ENCODE assay signal across 8 cellular contexts in genomic region chr2:44087714-44088092, GRCh38.
A peak's percentile ranks its signal among the peaks of the same experiment; 100 is the strongest.
DNase-seq lines count a peak whose midpoint lies in the region; ATAC-seq and TF ChIP-seq lines count a peak whose summit lies in the region.

No MANE protein-coding gene starts in this region.

- DNase-seq in A673 (ENCODE audit: low spot score) (no peak), LoVo (ENCODE audit: low spot score) (peak; percentile 43), dorsolateral prefrontal cortex (no peak), natural killer cell (no peak), NCI-H748 (lab: John Stamatoyannopoulos, UW; ENCODE audit: unreplicated experiment) (no peak)
- DNase-seq in NK-92 treated with Interleukin-12 subunit alpha and Interleukin-12 subunit beta, amount 100 ng/mL, for 24 hours (lab: John Stamatoyannopoulos, UW), result no peak

- H3K27me3 ChIP-seq in A673 (replicated peaks; ENCODE audit: insufficient read depth, low read depth, low read length, poor library complexity), result no peaks in the 10 kb centered on the region
- no peaks in the 10 kb centered on the region for H3K27me3 ChIP-seq in dorsolateral prefrontal cortex

- ATAC-seq in natural killer cell (no peak), HG03159 (IDR thresholded peaks at IDR 0.05; ENCODE audit: unreplicated experiment) (no peak), HG03520 (IDR thresholded peaks at IDR 0.05; ENCODE audit: unreplicated experiment) (no peak)

- CTCF ChIA-PET in A673 (lab: Charles Lee), result interaction anchor here (1.2 kb wide), 1 partner anchor 44 kb away, joined by 3 read pairs; no protein-coding TSS in a partner anchor

- H3K4me1 ChIP-seq in A673 (ENCODE audit: insufficient read depth, low read length, poor library complexity, severe bottlenecking), result no peaks in the 10 kb centered on the region

- H3K4me3 ChIP-seq in A673 (ENCODE audit: low read depth, low read length, poor library complexity, severe bottlenecking) (peak overlapping the region; percentile 41), dorsolateral prefrontal cortex (peak overlapping the region in 57 of 59 donors; percentile 18 to 69 (median 46))

- peaks cover 20 to 25% of the 10 kb centered on the region in 2 donors for H3K4me1 Mint-ChIP-seq in natural killer cell

- no peaks in the 10 kb centered on the region for H3K36me3 ChIP-seq in A673 (ENCODE audit: insufficient read depth, low read length, poor library complexity, severe bottlenecking)

- peak overlapping the region; percentile 88 for H3K4me3 Mint-ChIP-seq in natural killer cell

- BruUV-seq in A673 (replicated peaks; lab: Mats Ljungman, UMichigan), result no TSS peak

- POLR2A ChIA-PET in A673 (lab: Charles Lee; ENCODE audit: low non-redundant PET), result interaction anchor here (0.6 kb wide), 1 partner anchor 1578 kb away, joined by 3 read pairs; no protein-coding TSS in a partner anchor

- peaks cover 0 to 2% of the 10 kb centered on the region in 2 donors for H3K27me3 Mint-ChIP-seq in natural killer cell (ENCODE audit: low read depth in 2 of 2)

- H3K27ac Mint-ChIP-seq in natural killer cell, result peak overlapping the region; percentile 91

- TF ChIP-seq CTCF in A673 (conservative IDR thresholded peaks at IDR 0.05; ENCODE audit: low read depth, low read length) (no peak), dorsolateral prefrontal cortex (IDR thresholded peaks at IDR 0.05 in 54 of 56, conservative IDR thresholded peaks at IDR 0.05 in 2 of 56; ENCODE audit: low read depth in 1 of 56, partially characterized antibody in 56 of 56) (no peak), natural killer cell (IDR thresholded peaks at IDR 0.05) (no peak)

- H3K9me3 ChIP-seq in A673 (ENCODE audit: low read depth, low read length, poor library complexity, severe bottlenecking), result no peaks in the 10 kb centered on the region

- H3K36me3 Mint-ChIP-seq in natural killer cell, result no peaks in the 10 kb centered on the region

- no peaks in the 10 kb centered on the region for H3K9me3 Mint-ChIP-seq in natural killer cell

- intact Hi-C loops in A673 (cut with micrococcal nuclease; ENCODE audit: unreplicated experiment), result loop anchor here (1.0 to 10.0 kb wide), 3 partner anchors 157 to 887 kb away; no protein-coding TSS in a partner anchor
- intact Hi-C loops in dorsolateral prefrontal cortex (cut with DNase I), result loop anchor here (1.0 to 5.0 kb wide), 8 partner anchors 35 to 205 kb away; partner anchors contain the start of gene PPM1B (in 2 of the 2)
- intact Hi-C loops in natural killer cell (cut with micrococcal nuclease), result loop anchor here (1.0 to 5.0 kb wide), 7 partner anchors 80 to 870 kb away; partner anchors contain the start of genes CAMKMT, PPM1B and PREPL

- H3K27ac ChIP-seq in A673 (ENCODE audit: low read depth, low read length, poor library complexity, severe bottlenecking), result no peak overlapping the region
- peak overlapping the region; percentile 58 to 99 (median 95) for H3K27ac ChIP-seq in dorsolateral prefrontal cortex
